8 cellular contexts compared by ENCODE assay signal in the genomic region with DNA sequence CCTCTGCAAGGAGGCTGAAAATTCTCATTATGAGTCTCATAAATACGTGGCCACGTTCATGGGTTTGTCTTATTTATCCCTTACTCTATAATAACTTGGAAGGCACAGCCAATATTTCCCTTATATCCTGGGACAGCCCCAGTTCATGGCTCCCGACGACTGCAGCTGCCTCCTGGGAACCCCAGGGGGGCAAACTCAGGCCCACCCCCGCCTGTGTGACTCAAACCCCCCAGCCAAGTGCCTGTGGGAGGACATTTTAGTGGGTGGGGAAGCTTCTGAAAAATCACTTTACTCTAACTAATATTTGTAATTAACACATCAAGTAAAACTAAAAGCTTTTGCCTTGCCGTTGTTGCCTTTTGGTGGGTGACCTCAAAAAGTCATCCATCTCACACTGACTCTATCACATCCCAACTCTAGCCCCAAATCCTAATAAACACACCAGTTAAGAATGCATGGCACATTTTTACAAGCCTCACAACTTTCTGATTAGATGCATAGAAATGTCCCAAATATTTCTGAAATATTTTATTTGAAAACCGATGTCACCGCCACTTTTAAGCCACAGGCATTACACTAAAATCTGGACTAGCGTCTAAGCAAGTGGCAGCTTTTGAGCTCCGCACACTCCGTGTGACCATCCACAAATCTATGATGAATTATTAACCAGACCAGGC. TPM values are rescaled to one million over a fixed set of nuclear protein-coding genes. Genes with fewer than 3 reads are reported as not detected.
DNase-seq lines count a peak whose midpoint lies in the region; ATAC-seq and TF ChIP-seq lines count a peak whose summit lies in the region.

No MANE protein-coding gene starts in this region.

- intact Hi-C loops in dendritic cell treated with granulocyte-macrophage colony-stimulating factor and Interleukin-4, amounts not matched to agents 40 ng/mL and 50 ng/mL, for 4 days (cut with micrococcal nuclease), result loop anchor here (5.0 kb wide), 2 partner anchors 56 to 104 kb away; no protein-coding TSS in a partner anchor
- intact Hi-C loops in natural killer cell (cut with micrococcal nuclease), result no loop called here

- ATAC-seq in HG03571 (IDR thresholded peaks at IDR 0.05; ENCODE audit: unreplicated experiment), result peak; percentile 58
- ATAC-seq in natural killer cell, result no peak
- ATAC-seq in GM18870 (IDR thresholded peaks at IDR 0.05; ENCODE audit: unreplicated experiment), result no peak
- ATAC-seq in HG03159 (IDR thresholded peaks at IDR 0.05; ENCODE audit: unreplicated experiment), result no peak

- no peaks in the 10 kb centered on the region for H3K27me3 Mint-ChIP-seq in dendritic cell treated with granulocyte-macrophage colony-stimulating factor and Interleukin-4, amounts not matched to agents 40 ng/mL and 50 ng/mL, for 4 days
- no peaks in the 10 kb centered on the region for H3K27me3 Mint-ChIP-seq in natural killer cell (ENCODE audit: low read depth in 2 of 2)

- H3K36me3 Mint-ChIP-seq in dendritic cell treated with granulocyte-macrophage colony-stimulating factor and Interleukin-4, amounts not matched to agents 40 ng/mL and 50 ng/mL, for 4 days (ENCODE audit: low read depth), result peaks cover 21% of the 10 kb centered on the region
- H3K36me3 Mint-ChIP-seq in natural killer cell, result no peaks in the 10 kb centered on the region

- in situ Hi-C loops in GM13976 (cut with MboI; ENCODE audit: low sequenced_read_pairs, unreplicated experiment), result no loop called here

- DNase-seq in AG08395 (ENCODE audit: low spot score) (peak; percentile 29), natural killer cell (no peak), GM13976 (ENCODE audit: low spot score) (no peak), dermis blood vessel endothelial cell (no peak)

- TF ChIP-seq CTCF in natural killer cell (IDR thresholded peaks at IDR 0.05) (no peak), GM13976 (IDR thresholded peaks at IDR 0.05; ENCODE audit: borderline replicate concordance, control extremely low read depth, extremely low read depth, insufficient read depth, missing control alignments) (no peak)

- H3K4me3 Mint-ChIP-seq in dendritic cell treated with granulocyte-macrophage colony-stimulating factor and Interleukin-4, amounts not matched to agents 40 ng/mL and 50 ng/mL, for 4 days, result no peak overlapping the region
- H3K4me3 Mint-ChIP-seq in natural killer cell, result peak overlapping the region; percentile 84

- H3K27ac Mint-ChIP-seq in dendritic cell treated with granulocyte-macrophage colony-stimulating factor and Interleukin-4, amounts not matched to agents 40 ng/mL and 50 ng/mL, for 4 days, result peak overlapping the region; percentile 74
- H3K27ac Mint-ChIP-seq in natural killer cell, result peak overlapping the region; percentile 65 to 93

- no peaks in the 10 kb centered on the region for H3K9me3 Mint-ChIP-seq in dendritic cell treated with granulocyte-macrophage colony-stimulating factor and Interleukin-4, amounts not matched to agents 40 ng/mL and 50 ng/mL, for 4 days
- H3K9me3 Mint-ChIP-seq in natural killer cell, result no peaks in the 10 kb centered on the region

- peaks cover 72% of the 10 kb centered on the region for H3K4me1 Mint-ChIP-seq in dendritic cell treated with granulocyte-macrophage colony-stimulating factor and Interleukin-4, amounts not matched to agents 40 ng/mL and 50 ng/mL, for 4 days (ENCODE audit: low read depth)
- peaks cover 57 to 78% of the 10 kb centered on the region in 2 donors for H3K4me1 Mint-ChIP-seq in natural killer cell

RNA-seq across cellular contexts. Expression of a gene that starts 14.2 kb away (rescaled TPM):
- 100 to 1,000 TPM; 252 to 277 (median 274) TPM for total RNA-seq in natural killer cell
- 35.4 and 51.4 TPM in 2 replicates for total RNA-seq in dermis blood vessel endothelial cell
